Comparison of ENCODE assay signal across 11 cellular contexts in genomic region chr10:107317592-107317991, GRCh38.
"Had no signal": no experiment of that assay in that cellular context is flagged by ENCODE, and none has a peak within 500 bp of the region (broad histone marks: within the 10 kb centered on the region; RNA-seq: fewer than 3 reads in every experiment).

No MANE protein-coding gene starts in this region.

- H3K9me3 ChIP-seq: HAP-1 had no signal

- H3K27ac Mint-ChIP-seq: GM23338, H9, HFFc6 had no signal

- H3K4me3 ChIP-seq: GM23248, GM23338, HAP-1 had no signal

- H3K4me2 ChIP-seq: GM23338 had no signal

- H3K27ac ChIP-seq: GM23248 had no signal

- H3K36me3 ChIP-seq: HAP-1 had no signal

- H3K4me1 ChIP-seq: HAP-1 had no signal

- H3K9ac ChIP-seq: GM23248 had no signal

- ATAC-seq: GM23338, HCT116 had no signal

- H3K4me3 Mint-ChIP-seq: GM23338, H9, HFFc6 had no signal

- H3K4me1 Mint-ChIP-seq: GM23338, H9 had no signal

- H2AFZ ChIP-seq: GM23248, GM23338 had no signal

- FAIRE-seq: H1, H54 had no signal

- H3K9me3 Mint-ChIP-seq: GM23338, H9 had no signal

- DNase-seq: GM23248, GOT3, H7, H9, HCEC 1CT, HFFc6 had no signal
